Comparison of ENCODE assay signal across 1 cellular context in genomic region chr1:84077476-84078107, GRCh38.
TF ChIP-seq lines count a peak whose summit lies in the region.

No MANE protein-coding gene starts in this region.

TF ChIP-seq in HEK293, 187 proteins besides CTCF, POLR2A, EP300 and RAD21 (continued from another document):
- TF ChIP-seq ZSCAN5A (tag by site-specific recombination; IDR thresholded peaks at IDR 0.05): no peak
- no peak for TF ChIP-seq ZNF48 (tag by site-specific recombination; IDR thresholded peaks at IDR 0.05)
- no peak for TF ChIP-seq ZNF677 (tag by site-specific recombination; IDR thresholded peaks at IDR 0.05)
- TF ChIP-seq, protein P1, sequence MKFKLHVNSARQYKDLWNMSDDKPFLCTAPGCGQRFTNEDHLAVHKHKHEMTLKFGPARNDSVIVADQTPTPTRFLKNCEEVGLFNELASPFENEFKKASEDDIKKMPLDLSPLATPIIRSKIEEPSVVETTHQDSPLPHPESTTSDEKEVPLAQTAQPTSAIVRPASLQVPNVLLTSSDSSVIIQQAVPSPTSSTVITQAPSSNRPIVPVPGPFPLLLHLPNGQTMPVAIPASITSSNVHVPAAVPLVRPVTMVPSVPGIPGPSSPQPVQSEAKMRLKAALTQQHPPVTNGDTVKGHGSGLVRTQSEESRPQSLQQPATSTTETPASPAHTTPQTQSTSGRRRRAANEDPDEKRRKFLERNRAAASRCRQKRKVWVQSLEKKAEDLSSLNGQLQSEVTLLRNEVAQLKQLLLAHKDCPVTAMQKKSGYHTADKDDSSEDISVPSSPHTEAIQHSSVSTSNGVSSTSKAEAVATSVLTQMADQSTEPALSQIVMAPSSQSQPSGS (tag by site-specific recombination; IDR thresholded peaks at IDR 0.05; ENCODE audit: low read depth): no peak
- TF ChIP-seq ZBTB48 (tag by site-specific recombination; IDR thresholded peaks at IDR 0.05): peak; percentile 92
- TF ChIP-seq, protein P2, sequence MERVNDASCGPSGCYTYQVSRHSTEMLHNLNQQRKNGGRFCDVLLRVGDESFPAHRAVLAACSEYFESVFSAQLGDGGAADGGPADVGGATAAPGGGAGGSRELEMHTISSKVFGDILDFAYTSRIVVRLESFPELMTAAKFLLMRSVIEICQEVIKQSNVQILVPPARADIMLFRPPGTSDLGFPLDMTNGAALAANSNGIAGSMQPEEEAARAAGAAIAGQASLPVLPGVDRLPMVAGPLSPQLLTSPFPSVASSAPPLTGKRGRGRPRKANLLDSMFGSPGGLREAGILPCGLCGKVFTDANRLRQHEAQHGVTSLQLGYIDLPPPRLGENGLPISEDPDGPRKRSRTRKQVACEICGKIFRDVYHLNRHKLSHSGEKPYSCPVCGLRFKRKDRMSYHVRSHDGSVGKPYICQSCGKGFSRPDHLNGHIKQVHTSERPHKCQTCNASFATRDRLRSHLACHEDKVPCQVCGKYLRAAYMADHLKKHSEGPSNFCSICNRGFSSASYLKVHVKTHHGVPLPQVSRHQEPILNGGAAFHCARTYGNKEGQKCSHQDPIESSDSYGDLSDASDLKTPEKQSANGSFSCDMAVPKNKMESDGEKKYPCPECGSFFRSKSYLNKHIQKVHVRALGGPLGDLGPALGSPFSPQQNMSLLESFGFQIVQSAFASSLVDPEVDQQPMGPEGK (tag by site-specific recombination; IDR thresholded peaks at IDR 0.05): peak; percentile 93
- TF ChIP-seq ZNF596 (tag by site-specific recombination; IDR thresholded peaks at IDR 0.05): 0 out of 2 replicates have a peak, but pooled peaks have one; percentile 29
- TF ChIP-seq AEBP2 (tag by site-specific recombination; IDR thresholded peaks at IDR 0.05; ENCODE audit: borderline replicate concordance): no peak
- peak; percentile 57 for TF ChIP-seq ZNF2 (tag by site-specific recombination; IDR thresholded peaks at IDR 0.05)
- TF ChIP-seq ZNF837 (tag by site-specific recombination; IDR thresholded peaks at IDR 0.05): no peak
- no peak for TF ChIP-seq ZBTB44 (tag by site-specific recombination; IDR thresholded peaks at IDR 0.05)
- no peak for TF ChIP-seq ZNF121 (tag by site-specific recombination; IDR thresholded peaks at IDR 0.05)
- no peak for TF ChIP-seq WT1 (tag by site-specific recombination; IDR thresholded peaks at IDR 0.05)
- TF ChIP-seq ZNF513 (tag by site-specific recombination; IDR thresholded peaks at IDR 0.05): no peak
- TF ChIP-seq, protein P3, sequence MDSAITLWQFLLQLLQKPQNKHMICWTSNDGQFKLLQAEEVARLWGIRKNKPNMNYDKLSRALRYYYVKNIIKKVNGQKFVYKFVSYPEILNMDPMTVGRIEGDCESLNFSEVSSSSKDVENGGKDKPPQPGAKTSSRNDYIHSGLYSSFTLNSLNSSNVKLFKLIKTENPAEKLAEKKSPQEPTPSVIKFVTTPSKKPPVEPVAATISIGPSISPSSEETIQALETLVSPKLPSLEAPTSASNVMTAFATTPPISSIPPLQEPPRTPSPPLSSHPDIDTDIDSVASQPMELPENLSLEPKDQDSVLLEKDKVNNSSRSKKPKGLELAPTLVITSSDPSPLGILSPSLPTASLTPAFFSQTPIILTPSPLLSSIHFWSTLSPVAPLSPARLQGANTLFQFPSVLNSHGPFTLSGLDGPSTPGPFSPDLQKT (IDR thresholded peaks at IDR 0.05; ENCODE audit: borderline replicate concordance, low read depth, low read length): no peak; the same call in 1 of the 2 replicates
- TF ChIP-seq ZBTB11 (tag by site-specific recombination; conservative IDR thresholded peaks at IDR 0.05; ENCODE audit: low read depth): peak; percentile 76
- TF ChIP-seq ZSCAN18 (tag by site-specific recombination; IDR thresholded peaks at IDR 0.05): no peak
- TF ChIP-seq ZNF76 (tag by site-specific recombination; IDR thresholded peaks at IDR 0.05; ENCODE audit: borderline replicate concordance, low read depth): no peak
- no peak for TF ChIP-seq ZNF169 (tag by site-specific recombination; IDR thresholded peaks at IDR 0.05)
